In genomic region chrX:153371256-153371655, GRCh38 we compare ENCODE assay signal across 22 cellular contexts. TPM values are rescaled to one million over a fixed set of nuclear protein-coding genes. Genes with fewer than 3 reads are reported as not detected.
DNase-seq lines count a peak whose midpoint lies in the region; ATAC-seq, FAIRE-seq and TF ChIP-seq lines count a peak whose summit lies in the region.
"Had no signal": no experiment of that assay in that cellular context is flagged by ENCODE, and none has a peak within 500 bp of the region (broad histone marks: within the 10 kb centered on the region; RNA-seq: fewer than 3 reads in every experiment).

No MANE protein-coding gene starts in this region.

- H3K9me3 ChIP-seq in liver (ENCODE audit: control insufficient read depth in 4 of 4, low read length in 3 of 4) (no peaks in the 10 kb centered on the region), HepG2 (ENCODE audit: low read length) (no peaks in the 10 kb centered on the region), mesenchymal stem cell (ENCODE audit: control insufficient read depth, low read length) (no peaks in the 10 kb centered on the region)
- H3K9me3 ChIP-seq: BE2C had no signal

- no peak overlapping the region for H2BK15ac ChIP-seq in mesenchymal stem cell (ENCODE audit: low read depth, poor library complexity, severe bottlenecking)

- H3K9ac ChIP-seq in liver (ENCODE audit: low read depth in 1 of 2, low read length in 2 of 2) (no peak overlapping the region), HepG2 (ENCODE audit: insufficient read depth, low read depth, low read length) (no peak overlapping the region), mesenchymal stem cell (ENCODE audit: low read length) (no peak overlapping the region)
- H3K9ac ChIP-seq: GM23248 had no signal

- CTCF ChIA-PET in HepG2 (lab: Yijun Ruan, JAX; ENCODE audit: low intra/inter-chr PET ratio, low total read pairs): no interaction called here

- TF ChIP-seq EP300 in HepG2 (IDR thresholded peaks at IDR 0.05; ENCODE audit: low read depth in 2 of 2, low read length in 2 of 2) (no peak), HepG2 (CRISPR knock-in tag; IDR thresholded peaks at IDR 0.05; ENCODE audit: borderline replicate concordance) (no peak)

- H3K14ac ChIP-seq in mesenchymal stem cell (ENCODE audit: low read length in 2 of 2): no peak overlapping the region

- 78% methylated on average over 3 of the region's 3 CpGs for WGBS in liver
- WGBS in HepG2 (ENCODE audit: low lambda C conversion rate): 0% methylated on average over 3 of the region's 3 CpGs
- WGBS in mesenchymal stem cell: 14% methylated on average over 1 of the region's 3 CpGs

- intact Hi-C loops in HepG2 (cut with micrococcal nuclease; ENCODE audit: unreplicated experiment): no loop called here

- H3K27me3 ChIP-seq in liver (ENCODE audit: control insufficient read depth in 4 of 4, insufficient read depth in 4 of 4, low read length in 3 of 4) (peaks cover 0 to 3% (median 0%) of the 10 kb centered on the region in 4 donors), HepG2 (ENCODE audit: control insufficient read depth in 1 of 2, insufficient read depth in 2 of 2, low read length in 2 of 2) (no peaks in the 10 kb centered on the region), mesenchymal stem cell (ENCODE audit: control insufficient read depth in 1 of 2, insufficient read depth in 1 of 2, low read length in 2 of 2) (peaks cover 0 to 17% of the 10 kb centered on the region in 2 experiments)
- H3K27me3 ChIP-seq: BE2C had no signal

- H2AK5ac ChIP-seq in mesenchymal stem cell (ENCODE audit: low read length, severe bottlenecking): no peak overlapping the region

- H3K27ac ChIP-seq in liver (ENCODE audit: low read depth in 1 of 2, low read length in 2 of 2) (no peak overlapping the region), HepG2 (ENCODE audit: extremely low read length, insufficient read depth, low read length) (no peak overlapping the region), mesenchymal stem cell (ENCODE audit: low read length, poor library complexity, severe bottlenecking) (no peak overlapping the region)
- H3K27ac ChIP-seq: GM23248, PC-9 had no signal

- no peak overlapping the region for H3K18ac ChIP-seq in mesenchymal stem cell (ENCODE audit: low read depth in 1 of 2, low read length in 2 of 2)

- FAIRE-seq in HepG2 (lab: Jason Lieb, UNC): no peak

- DNase-seq in HepG2 (ENCODE audit: low spot score) (no peak), choroid plexus epithelial cell (ENCODE audit: low read depth) (peak; percentile 47), mesenchymal stem cell (peak; percentile 30), NCI-H748 treated with DMSO at 0.1 percent for 48 hours (lab: John Stamatoyannopoulos, UW) (no peak), NCI-H1092 treated with DMSO at 0.1 percent for 48 hours (lab: John Stamatoyannopoulos, UW) (no peak), superior temporal gyrus (ENCODE audit: extremely low spot score) (no peak), NCI-H2196 (lab: John Stamatoyannopoulos, UW; ENCODE audit: unreplicated experiment) (no peak)
- DNase-seq: 8988T; BE2C; Calu3; CD4-positive, alpha-beta memory T cell; GM23248; MV-4-11; NCI-H1436; NCI-H2029; NCI-H2171 treated with DMSO at 0.1 percent for 48 hours; NCI-H510A; NCI-H82; PC-9 had no signal

- H3K4me2 ChIP-seq in HepG2 (ENCODE audit: low read depth, low read length) (no peak overlapping the region), mesenchymal stem cell (ENCODE audit: low read length, poor library complexity, severe bottlenecking) (no peak overlapping the region)
- H3K4me2 ChIP-seq: PC-9 had no signal

- in situ Hi-C loops in HepG2 (cut with HindIII; ENCODE audit: extremely low pct_ligation_motif_present, low pct_unique_long_range_greater_than_20kb): no loop called here

- ATAC-seq in HepG2: no peak
- ATAC-seq: HCT116 had no signal

- TF ChIP-seq POLR2A in HepG2 (IDR thresholded peaks at IDR 0.05; ENCODE audit: insufficient read depth in 1 of 2, low read depth in 2 of 2, low read length in 2 of 2): no peak

- TF ChIP-seq RAD21 in liver (IDR thresholded peaks at IDR 0.05) (no peak), HepG2 (CRISPR knock-in tag; IDR thresholded peaks at IDR 0.05) (no peak)

- H3K4me3 ChIP-seq in liver (ENCODE audit: low read depth in 1 of 3, low read length in 3 of 3): no peak overlapping the region
- H3K4me3 ChIP-seq in HepG2 (replicated peaks in 1 of 3; ENCODE audit: insufficient read depth in 1 of 3, low read depth in 2 of 3, low read length in 3 of 3): no peak overlapping the region
- H3K4me3 ChIP-seq in choroid plexus epithelial cell (ENCODE audit: low read depth, low read length): no peak overlapping the region
- no peak overlapping the region for H3K4me3 ChIP-seq in mesenchymal stem cell (ENCODE audit: insufficient read depth in 1 of 2, low read depth in 1 of 2, low read length in 2 of 2)
- H3K4me3 ChIP-seq: GM23248, PC-9 had no signal

- H3K79me1 ChIP-seq in mesenchymal stem cell (replicated peaks; ENCODE audit: low read length, poor library complexity, severe bottlenecking): no peaks in the 10 kb centered on the region

- H3K4me1 ChIP-seq in liver (ENCODE audit: control insufficient read depth in 4 of 4, insufficient read depth in 4 of 4, low read length in 3 of 4) (peaks cover 0 to 2% (median 0%) of the 10 kb centered on the region in 4 donors), HepG2 (ENCODE audit: insufficient read depth, low read length) (no peaks in the 10 kb centered on the region), mesenchymal stem cell (ENCODE audit: control insufficient read depth, insufficient read depth, low read depth, low read length) (no peaks in the 10 kb centered on the region)
- H3K4me1 ChIP-seq: BE2C had no signal

- no peak overlapping the region for H3K4ac ChIP-seq in mesenchymal stem cell (ENCODE audit: low read depth in 1 of 2, low read length in 2 of 2)

- no peaks in the 10 kb centered on the region for H3K79me2 ChIP-seq in HepG2 (ENCODE audit: insufficient read depth, low read length)

- no TSS peak for BruUV-seq in HepG2 (replicated peaks; lab: Mats Ljungman, UMichigan)

- no peak overlapping the region for H4K91ac ChIP-seq in mesenchymal stem cell (ENCODE audit: low read length)

- POLR2A ChIA-PET in HepG2 (lab: Yijun Ruan, JAX): no interaction called here

- H2BK120ac ChIP-seq in mesenchymal stem cell (ENCODE audit: low read depth, low read length): no peak overlapping the region

- TF ChIP-seq CTCF in liver (IDR thresholded peaks at IDR 0.05; ENCODE audit: low read depth, low read length, missing input control) (no peak), HepG2 (CRISPR knock-in tag; IDR thresholded peaks at IDR 0.05) (no peak), choroid plexus epithelial cell (conservative IDR thresholded peaks at IDR 0.05; ENCODE audit: low read depth, low read length) (no peak)

- no peak overlapping the region for H3K23ac ChIP-seq in mesenchymal stem cell (ENCODE audit: low read length in 2 of 2)

- H2AFZ ChIP-seq in HepG2 (ENCODE audit: low read length) (no peak overlapping the region), mesenchymal stem cell (ENCODE audit: low read depth, low read length) (no peak overlapping the region)
- H2AFZ ChIP-seq: GM23248, PC-9 had no signal

- no peak overlapping the region for H2BK12ac ChIP-seq in mesenchymal stem cell (ENCODE audit: low read length in 2 of 2)

- no peaks in the 10 kb centered on the region for H3K36me3 ChIP-seq in liver (ENCODE audit: control insufficient read depth in 4 of 4, insufficient read depth in 3 of 4, low read depth in 1 of 4, low read length in 3 of 4)
- no peaks in the 10 kb centered on the region for H3K36me3 ChIP-seq in HepG2 (replicated peaks in 1 of 2; ENCODE audit: control insufficient read depth in 1 of 2, insufficient read depth in 2 of 2, low read length in 2 of 2)
- H3K36me3 ChIP-seq in mesenchymal stem cell (ENCODE audit: control insufficient read depth in 1 of 2, insufficient read depth in 2 of 2, low read depth in 1 of 2, low read length in 2 of 2): no peaks in the 10 kb centered on the region
- H3K36me3 ChIP-seq: BE2C had no signal

- no peak overlapping the region for H4K8ac ChIP-seq in mesenchymal stem cell (ENCODE audit: low read length)

- no peaks in the 10 kb centered on the region for H4K20me1 ChIP-seq in HepG2 (ENCODE audit: insufficient read depth, low read length)

- no peak overlapping the region for H2BK5ac ChIP-seq in mesenchymal stem cell (ENCODE audit: low read depth, low read length, poor library complexity, severe bottlenecking)

RNA-seq across cellular contexts. Expression of gene PNMA6E, which starts 29.9 kb away (rescaled TPM):
- total RNA-seq in liver (not detected), HepG2 (2016; rRNA removed; fragmentation: Illumina TruSeq; extraction: Trizol) (not detected in 2 replicates)
- polyA plus RNA-seq in liver (not detected), HepG2 (2011; rRNA removed) (not detected in 2 replicates)
- total RNA-seq in HepG2 (2016; cell fraction: cytosol; rRNA removed; fragmentation: Illumina TruSeq; extraction: Trizol; ENCODE audit: low read depth): not detected in 2 replicates
- total RNA-seq in HepG2 (2016; cell fraction: insoluble cytoplasmic fraction; rRNA removed; fragmentation: Illumina TruSeq; extraction: Trizol): not detected in 2 replicates
- total RNA-seq in HepG2 (2016; cell fraction: membrane; rRNA removed; fragmentation: Illumina TruSeq; extraction: Trizol): not detected in 2 replicates
- not detected in 2 replicates for total RNA-seq in HepG2 (2016; cell fraction: nucleus; rRNA removed; fragmentation: Illumina TruSeq; extraction: Trizol)
- not detected in 2 replicates for polyA plus RNA-seq in HepG2 (2011; cell fraction: cytosol; rRNA removed)
- not detected in 2 replicates for polyA plus RNA-seq in HepG2 (2011; cell fraction: nucleus; rRNA removed)
- not detected in 2 replicates for polyA plus RNA-seq in HepG2 (2012)
- not detected in 2 replicates for polyA plus RNA-seq in HepG2 (2016; cell fraction: cytosol; fragmentation: Illumina TruSeq; extraction: Trizol; ENCODE audit: low read depth)
- polyA plus RNA-seq in HepG2 (2016; cell fraction: insoluble cytoplasmic fraction; fragmentation: Illumina TruSeq; extraction: Trizol; ENCODE audit: low read depth): not detected in 2 replicates
- not detected in 2 replicates for polyA plus RNA-seq in HepG2 (2016; cell fraction: membrane; fragmentation: Illumina TruSeq; extraction: Trizol; ENCODE audit: low read depth)
- not detected in 2 replicates for polyA plus RNA-seq in HepG2 (2016; cell fraction: nucleus; fragmentation: Illumina TruSeq; extraction: Trizol; ENCODE audit: insufficient read depth, low read depth)
- not detected in 2 replicates for polyA minus RNA-seq in HepG2 (2011; rRNA and poly(A)+ RNA removed; ENCODE audit: low replicate concordance)
- polyA minus RNA-seq in HepG2 (2011; cell fraction: cytosol; rRNA and poly(A)+ RNA removed): not detected in 2 replicates
- polyA minus RNA-seq in HepG2 (2011; cell fraction: nucleus; rRNA and poly(A)+ RNA removed): not detected in 2 replicates
- not detected for polyA plus RNA-seq in mesenchymal stem cell (2013, experiment 1 of 2)
- polyA plus RNA-seq in mesenchymal stem cell (2013, experiment 2 of 2): not detected
- total RNA-seq: Calu3; CD4-positive, alpha-beta memory T cell; GM23248; PC-9 had no signal
- polyA plus RNA-seq: CD4-positive, alpha-beta memory T cell; GM23248 had no signal

RNA-seq across cellular contexts. Expression of gene ZNF275, which starts 37.3 kb away (rescaled TPM):
- total RNA-seq in liver (10 to 100 TPM in 1 of 2 donors, 1 to 10 TPM in 1; 9.9 to 13.9 TPM), HepG2 (2016; rRNA removed; fragmentation: Illumina TruSeq; extraction: Trizol) (6.4 and 9.5 TPM in 2 replicates)
- polyA plus RNA-seq in liver (1 to 10 TPM; 6.2 to 7.3 TPM), HepG2 (2011; rRNA removed) (11.1 and 11.8 TPM in 2 replicates)
- total RNA-seq in HepG2 (2016; cell fraction: cytosol; rRNA removed; fragmentation: Illumina TruSeq; extraction: Trizol; ENCODE audit: low read depth): 0.97 and 1.0 TPM in 2 replicates
- 6.2 and 8.0 TPM in 2 replicates for total RNA-seq in HepG2 (2016; cell fraction: insoluble cytoplasmic fraction; rRNA removed; fragmentation: Illumina TruSeq; extraction: Trizol)
- 4.4 and 4.5 TPM in 2 replicates for total RNA-seq in HepG2 (2016; cell fraction: membrane; rRNA removed; fragmentation: Illumina TruSeq; extraction: Trizol)
- total RNA-seq in HepG2 (2016; cell fraction: nucleus; rRNA removed; fragmentation: Illumina TruSeq; extraction: Trizol): 7.7 and 8.6 TPM in 2 replicates
- polyA plus RNA-seq in HepG2 (2011; cell fraction: cytosol; rRNA removed): 8.5 and 10.9 TPM in 2 replicates
- 17.6 and 17.9 TPM in 2 replicates for polyA plus RNA-seq in HepG2 (2011; cell fraction: nucleus; rRNA removed)
- polyA plus RNA-seq in HepG2 (2012): 6.0 and 6.7 TPM in 2 replicates
- polyA plus RNA-seq in HepG2 (2016; cell fraction: cytosol; fragmentation: Illumina TruSeq; extraction: Trizol; ENCODE audit: low read depth): 0.53 and 0.69 TPM in 2 replicates
- 8.9 and 9.7 TPM in 2 replicates for polyA plus RNA-seq in HepG2 (2016; cell fraction: insoluble cytoplasmic fraction; fragmentation: Illumina TruSeq; extraction: Trizol; ENCODE audit: low read depth)
- 2.7 and 3.0 TPM in 2 replicates for polyA plus RNA-seq in HepG2 (2016; cell fraction: membrane; fragmentation: Illumina TruSeq; extraction: Trizol; ENCODE audit: low read depth)
- 15.4 and 17.7 TPM in 2 replicates for polyA plus RNA-seq in HepG2 (2016; cell fraction: nucleus; fragmentation: Illumina TruSeq; extraction: Trizol; ENCODE audit: insufficient read depth, low read depth)
- 8.3 and 23.4 TPM in 2 replicates for polyA minus RNA-seq in HepG2 (2011; rRNA and poly(A)+ RNA removed; ENCODE audit: low replicate concordance)
- 8.7 and 10.3 TPM in 2 replicates for polyA minus RNA-seq in HepG2 (2011; cell fraction: cytosol; rRNA and poly(A)+ RNA removed)
- polyA minus RNA-seq in HepG2 (2011; cell fraction: nucleus; rRNA and poly(A)+ RNA removed): 13.6 and 14.9 TPM in 2 replicates
- polyA plus RNA-seq in mesenchymal stem cell (2013, experiment 1 of 2): 9.0 TPM
- polyA plus RNA-seq in mesenchymal stem cell (2013, experiment 2 of 2): 9.0 TPM

RNA-seq across cellular contexts. Expression of gene ZFP92, which starts 40.0 kb away (rescaled TPM):
- total RNA-seq in liver: 1 to 10 TPM in 1 of 2 donors, under 1 TPM in 1; 0.56 to 1.3 TPM
- polyA plus RNA-seq in liver: under 1 TPM; 0.24 to 0.31 TPM
- 0.02 and 0.03 TPM in 2 replicates for total RNA-seq in HepG2 (2016; rRNA removed; fragmentation: Illumina TruSeq; extraction: Trizol)
- not detected in 2 replicates for total RNA-seq in HepG2 (2016; cell fraction: cytosol; rRNA removed; fragmentation: Illumina TruSeq; extraction: Trizol; ENCODE audit: low read depth)
- 0.02 and 0.03 TPM in 2 replicates for total RNA-seq in HepG2 (2016; cell fraction: insoluble cytoplasmic fraction; rRNA removed; fragmentation: Illumina TruSeq; extraction: Trizol)
- total RNA-seq in HepG2 (2016; cell fraction: membrane; rRNA removed; fragmentation: Illumina TruSeq; extraction: Trizol): not detected in 2 replicates
- not detected in 2 replicates for total RNA-seq in HepG2 (2016; cell fraction: nucleus; rRNA removed; fragmentation: Illumina TruSeq; extraction: Trizol)
- polyA plus RNA-seq in HepG2 (2011; rRNA removed): not detected in 2 replicates
- polyA plus RNA-seq in HepG2 (2011; cell fraction: cytosol; rRNA removed): not detected in 2 replicates
- 0.03 TPM in 1 of 2 replicates, not detected in the other for polyA plus RNA-seq in HepG2 (2011; cell fraction: nucleus; rRNA removed)
- polyA plus RNA-seq in HepG2 (2012): 0.03 TPM in 1 of 2 replicates, not detected in the other
- not detected in 2 replicates for polyA plus RNA-seq in HepG2 (2016; cell fraction: cytosol; fragmentation: Illumina TruSeq; extraction: Trizol; ENCODE audit: low read depth)
- polyA plus RNA-seq in HepG2 (2016; cell fraction: insoluble cytoplasmic fraction; fragmentation: Illumina TruSeq; extraction: Trizol; ENCODE audit: low read depth): not detected in 2 replicates
- polyA plus RNA-seq in HepG2 (2016; cell fraction: membrane; fragmentation: Illumina TruSeq; extraction: Trizol; ENCODE audit: low read depth): not detected in 2 replicates
- polyA plus RNA-seq in HepG2 (2016; cell fraction: nucleus; fragmentation: Illumina TruSeq; extraction: Trizol; ENCODE audit: insufficient read depth, low read depth): not detected in 2 replicates
- not detected in 2 replicates for polyA minus RNA-seq in HepG2 (2011; rRNA and poly(A)+ RNA removed; ENCODE audit: low replicate concordance)
- not detected in 2 replicates for polyA minus RNA-seq in HepG2 (2011; cell fraction: cytosol; rRNA and poly(A)+ RNA removed)
- polyA minus RNA-seq in HepG2 (2011; cell fraction: nucleus; rRNA and poly(A)+ RNA removed): not detected in 2 replicates
- 0.48 TPM for polyA plus RNA-seq in mesenchymal stem cell (2013, experiment 1 of 2)
- polyA plus RNA-seq in mesenchymal stem cell (2013, experiment 2 of 2): 0.44 TPM
- total RNA-seq: PC-9 had no signal
- polyA plus RNA-seq: GM23248 had no signal

RNA-seq across cellular contexts. Expression of gene PNMA6F, which starts 49.7 kb away (rescaled TPM):
- total RNA-seq in liver (not detected), HepG2 (2016; rRNA removed; fragmentation: Illumina TruSeq; extraction: Trizol) (not detected in 2 replicates)
- polyA plus RNA-seq in liver (not detected), HepG2 (2011; rRNA removed) (not detected in 2 replicates)
- not detected in 2 replicates for total RNA-seq in HepG2 (2016; cell fraction: cytosol; rRNA removed; fragmentation: Illumina TruSeq; extraction: Trizol; ENCODE audit: low read depth)
- not detected in 2 replicates for total RNA-seq in HepG2 (2016; cell fraction: insoluble cytoplasmic fraction; rRNA removed; fragmentation: Illumina TruSeq; extraction: Trizol)
- not detected in 2 replicates for total RNA-seq in HepG2 (2016; cell fraction: membrane; rRNA removed; fragmentation: Illumina TruSeq; extraction: Trizol)
- not detected in 2 replicates for total RNA-seq in HepG2 (2016; cell fraction: nucleus; rRNA removed; fragmentation: Illumina TruSeq; extraction: Trizol)
- not detected in 2 replicates for polyA plus RNA-seq in HepG2 (2011; cell fraction: cytosol; rRNA removed)
- not detected in 2 replicates for polyA plus RNA-seq in HepG2 (2011; cell fraction: nucleus; rRNA removed)
- polyA plus RNA-seq in HepG2 (2012): not detected in 2 replicates
- not detected in 2 replicates for polyA plus RNA-seq in HepG2 (2016; cell fraction: cytosol; fragmentation: Illumina TruSeq; extraction: Trizol; ENCODE audit: low read depth)
- polyA plus RNA-seq in HepG2 (2016; cell fraction: insoluble cytoplasmic fraction; fragmentation: Illumina TruSeq; extraction: Trizol; ENCODE audit: low read depth): not detected in 2 replicates
- not detected in 2 replicates for polyA plus RNA-seq in HepG2 (2016; cell fraction: membrane; fragmentation: Illumina TruSeq; extraction: Trizol; ENCODE audit: low read depth)
- polyA plus RNA-seq in HepG2 (2016; cell fraction: nucleus; fragmentation: Illumina TruSeq; extraction: Trizol; ENCODE audit: insufficient read depth, low read depth): not detected in 2 replicates
- polyA minus RNA-seq in HepG2 (2011; rRNA and poly(A)+ RNA removed; ENCODE audit: low replicate concordance): not detected in 2 replicates
- not detected in 2 replicates for polyA minus RNA-seq in HepG2 (2011; cell fraction: cytosol; rRNA and poly(A)+ RNA removed)
- not detected in 2 replicates for polyA minus RNA-seq in HepG2 (2011; cell fraction: nucleus; rRNA and poly(A)+ RNA removed)
- not detected for polyA plus RNA-seq in mesenchymal stem cell (2013, experiment 1 of 2)
- not detected for polyA plus RNA-seq in mesenchymal stem cell (2013, experiment 2 of 2)
- total RNA-seq: Calu3; CD4-positive, alpha-beta memory T cell; GM23248; HT1080; PC-9 had no signal
- polyA plus RNA-seq: CD4-positive, alpha-beta memory T cell; GM23248 had no signal

Comparison
In these comparisons a context has a peak if more than half of its experiments do, and no peak if none do; other contexts are left out.
1. DNase-seq: peak in choroid plexus epithelial cell (single experiment) and mesenchymal stem cell (single experiment); none in HepG2 (single experiment), NCI-H748 treated with DMSO at 0.1 percent for 48 hours (single experiment), NCI-H1092 treated with DMSO at 0.1 percent for 48 hours (single experiment), superior temporal gyrus (single experiment) and NCI-H2196 (single experiment).